Comparison of ENCODE assay signal across 10 cellular contexts in the genomic region with DNA sequence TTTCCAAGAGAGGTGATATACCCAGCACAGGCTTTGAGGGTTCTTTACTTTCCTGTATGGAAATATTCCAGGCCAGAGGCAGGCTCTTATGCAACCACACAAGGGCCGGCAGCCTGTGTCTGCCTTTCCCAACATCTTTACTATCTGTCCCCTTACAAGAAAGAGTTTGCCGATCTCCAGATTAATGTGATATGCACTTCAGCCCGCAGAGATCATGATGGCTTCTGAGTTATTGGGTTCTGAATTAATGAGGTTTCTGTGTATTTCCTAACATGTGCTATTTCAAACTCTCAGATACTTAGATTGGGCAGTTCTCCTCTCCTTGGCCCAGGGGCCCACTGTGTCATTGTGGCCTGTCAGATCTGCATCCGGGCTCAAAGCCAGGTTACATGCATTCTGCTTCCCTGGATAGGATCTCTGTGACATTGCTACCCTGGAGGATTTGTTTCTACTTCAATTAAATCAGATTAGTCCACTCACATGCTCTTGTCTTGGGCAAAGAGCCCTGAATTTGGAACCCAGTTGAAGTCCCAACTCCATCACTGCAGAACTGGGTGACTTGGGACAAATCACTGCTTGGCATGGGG. TPM values are rescaled to one million over a fixed set of nuclear protein-coding genes. Genes with fewer than 3 reads are reported as not detected.
DNase-seq lines count a peak whose midpoint lies in the region; TF ChIP-seq lines count a peak whose summit lies in the region.
"Had no signal": no experiment of that assay in that cellular context is flagged by ENCODE, and none has a peak within 500 bp of the region (broad histone marks: within the 10 kb centered on the region; RNA-seq: fewer than 3 reads in every experiment).

No MANE protein-coding gene starts in this region.

- no peaks in the 10 kb centered on the region for H3K9me3 ChIP-seq in endodermal cell (ENCODE audit: control insufficient read depth, low read length)

- no peak overlapping the region for H3K27ac ChIP-seq in endodermal cell (ENCODE audit: low read depth, low read length)

- H3K4me3 Mint-ChIP-seq in endodermal cell (no peak overlapping the region), mesothelial cell of epicardium (no peak overlapping the region)
- H3K4me3 Mint-ChIP-seq: stimulated activated effector memory CD8-positive, alpha-beta T cell treated with anti-CD3 and anti-CD28 coated beads, Interleukin-12 subunit alpha, Interleukin-12 subunit beta, amount 100 ng/mL, for 72 hours had no signal

- H3K27ac Mint-ChIP-seq in endodermal cell (no peak overlapping the region), mesothelial cell of epicardium (peak overlapping the region; percentile 82)
- H3K27ac Mint-ChIP-seq: stimulated activated effector memory CD8-positive, alpha-beta T cell treated with anti-CD3 and anti-CD28 coated beads, Interleukin-12 subunit alpha, Interleukin-12 subunit beta, amount 100 ng/mL, for 72 hours had no signal

- H3K27me3 Mint-ChIP-seq in endodermal cell (ENCODE audit: insufficient read depth) (no peaks in the 10 kb centered on the region), mesothelial cell of epicardium (ENCODE audit: low read depth) (no peaks in the 10 kb centered on the region)

- DNase-seq in endodermal cell (peak; percentile 24), mesothelial cell of epicardium (ENCODE audit: low spot score in 2 of 2, unreplicated experiment in 2 of 2) (no peak), ureter (ENCODE audit: low spot score) (peak; percentile 65), NCI-H510A treated with DMSO at 0.1 percent for 48 hours (lab: John Stamatoyannopoulos, UW) (no peak), T-helper 9 cell (no peak), GM13977 (ENCODE audit: low spot score) (no peak)
- DNase-seq: activated effector memory CD4-positive, alpha-beta T cell treated with Interleukin-2 at 50 U/mL for 16 hours; H7 had no signal

- no peaks in the 10 kb centered on the region for H3K36me3 ChIP-seq in endodermal cell (ENCODE audit: control insufficient read depth, insufficient read depth, low read length)

- H3K4me1 Mint-ChIP-seq in endodermal cell: no peaks in the 10 kb centered on the region
- H3K4me1 Mint-ChIP-seq in mesothelial cell of epicardium: peaks cover 41% of the 10 kb centered on the region
- H3K4me1 Mint-ChIP-seq: stimulated activated effector memory CD8-positive, alpha-beta T cell treated with anti-CD3 and anti-CD28 coated beads, Interleukin-12 subunit alpha, Interleukin-12 subunit beta, amount 100 ng/mL, for 72 hours had no signal

- no peak overlapping the region for H3K9ac ChIP-seq in endodermal cell (ENCODE audit: extremely low read depth, low read length, poor library complexity, severe bottlenecking)

- H3K36me3 Mint-ChIP-seq in endodermal cell (ENCODE audit: low read depth) (no peaks in the 10 kb centered on the region), mesothelial cell of epicardium (peaks cover 6% of the 10 kb centered on the region)
- H3K36me3 Mint-ChIP-seq: stimulated activated effector memory CD8-positive, alpha-beta T cell treated with anti-CD3 and anti-CD28 coated beads, Interleukin-12 subunit alpha, Interleukin-12 subunit beta, amount 100 ng/mL, for 72 hours had no signal

- no peak overlapping the region for H3K4me3 ChIP-seq in endodermal cell (ENCODE audit: low read length)

- no peaks in the 10 kb centered on the region for H3K27me3 ChIP-seq in endodermal cell (ENCODE audit: control insufficient read depth, insufficient read depth, low read length, poor library complexity, severe bottlenecking)

- H3K4me1 ChIP-seq in endodermal cell (ENCODE audit: control insufficient read depth, insufficient read depth, low read length): no peaks in the 10 kb centered on the region

- H3K9me3 Mint-ChIP-seq in endodermal cell (no peaks in the 10 kb centered on the region), mesothelial cell of epicardium (peaks cover 7% of the 10 kb centered on the region)
- H3K9me3 Mint-ChIP-seq: stimulated activated effector memory CD8-positive, alpha-beta T cell treated with anti-CD3 and anti-CD28 coated beads, Interleukin-12 subunit alpha, Interleukin-12 subunit beta, amount 100 ng/mL, for 72 hours had no signal

- in situ Hi-C loops in GM13977 (cut with MboI; ENCODE audit: low pct_unique_long_range_greater_than_20kb, low sequenced_read_pairs, unreplicated experiment): no loop called here

- WGBS in endodermal cell (ENCODE audit: insufficient coverage in 1 of 2, insufficient read length in 1 of 2), 2 experiments: 86 to 100% methylated on average over 2 to 4 of the region's 4 CpGs

- no peak for TF ChIP-seq CTCF in endodermal cell (conservative IDR thresholded peaks at IDR 0.05)
- TF ChIP-seq CTCF in mesothelial cell of epicardium (IDR thresholded peaks at IDR 0.05; ENCODE audit: unreplicated experiment): no peak
- TF ChIP-seq CTCF in GM13977 (IDR thresholded peaks at IDR 0.05; ENCODE audit: extremely low read depth, insufficient read depth, missing control alignments): no peak

TF ChIP-seq in PFSK-1, 5 proteins besides CTCF, POLR2A, EP300 and RAD21:
- no peak for TF ChIP-seq POLR2AphosphoS5 (IDR thresholded peaks at IDR 0.05; ENCODE audit: low read depth, low read length)
- TF ChIP-seq SIN3A (IDR thresholded peaks at IDR 0.05; ENCODE audit: borderline replicate concordance, insufficient read depth, low read length): 0 out of 2 replicates have a peak, but pooled peaks have one; percentile 57
- TF ChIP-seq FOXP2 (optimal IDR thresholded peaks at IDR 0.05; ENCODE audit: borderline replicate concordance, extremely low read depth, extremely low read length, insufficient read depth): no peak
- TF ChIP-seq TAF1 (IDR thresholded peaks at IDR 0.05; ENCODE audit: borderline replicate concordance, insufficient read depth, low read length): no peak
- TF ChIP-seq, protein P1, sequence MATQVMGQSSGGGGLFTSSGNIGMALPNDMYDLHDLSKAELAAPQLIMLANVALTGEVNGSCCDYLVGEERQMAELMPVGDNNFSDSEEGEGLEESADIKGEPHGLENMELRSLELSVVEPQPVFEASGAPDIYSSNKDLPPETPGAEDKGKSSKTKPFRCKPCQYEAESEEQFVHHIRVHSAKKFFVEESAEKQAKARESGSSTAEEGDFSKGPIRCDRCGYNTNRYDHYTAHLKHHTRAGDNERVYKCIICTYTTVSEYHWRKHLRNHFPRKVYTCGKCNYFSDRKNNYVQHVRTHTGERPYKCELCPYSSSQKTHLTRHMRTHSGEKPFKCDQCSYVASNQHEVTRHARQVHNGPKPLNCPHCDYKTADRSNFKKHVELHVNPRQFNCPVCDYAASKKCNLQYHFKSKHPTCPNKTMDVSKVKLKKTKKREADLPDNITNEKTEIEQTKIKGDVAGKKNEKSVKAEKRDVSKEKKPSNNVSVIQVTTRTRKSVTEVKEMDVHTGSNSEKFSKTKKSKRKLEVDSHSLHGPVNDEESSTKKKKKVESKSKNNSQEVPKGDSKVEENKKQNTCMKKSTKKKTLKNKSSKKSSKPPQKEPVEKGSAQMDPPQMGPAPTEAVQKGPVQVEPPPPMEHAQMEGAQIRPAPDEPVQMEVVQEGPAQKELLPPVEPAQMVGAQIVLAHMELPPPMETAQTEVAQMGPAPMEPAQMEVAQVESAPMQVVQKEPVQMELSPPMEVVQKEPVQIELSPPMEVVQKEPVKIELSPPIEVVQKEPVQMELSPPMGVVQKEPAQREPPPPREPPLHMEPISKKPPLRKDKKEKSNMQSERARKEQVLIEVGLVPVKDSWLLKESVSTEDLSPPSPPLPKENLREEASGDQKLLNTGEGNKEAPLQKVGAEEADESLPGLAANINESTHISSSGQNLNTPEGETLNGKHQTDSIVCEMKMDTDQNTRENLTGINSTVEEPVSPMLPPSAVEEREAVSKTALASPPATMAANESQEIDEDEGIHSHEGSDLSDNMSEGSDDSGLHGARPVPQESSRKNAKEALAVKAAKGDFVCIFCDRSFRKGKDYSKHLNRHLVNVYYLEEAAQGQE (IDR thresholded peaks at IDR 0.05; ENCODE audit: insufficient read depth in 1 of 2, low read depth in 2 of 2, low read length in 2 of 2): no peak
TF ChIP-seq in PFSK-1: peak in this region for 1.

RNA-seq across cellular contexts. Expression of gene TGM2, which starts 56.5 kb away (rescaled TPM):
- 0.72 TPM for polyA plus RNA-seq in PFSK-1 (2012; ENCODE audit: insufficient read length, low read depth)
- total RNA-seq in endodermal cell (under 1 TPM; 0.27 to 0.37 TPM), mesothelial cell of epicardium (32.4 to 35.7 TPM (median 35.3 TPM) in 3 replicates), ureter (143 TPM)
- 3.4 TPM for polyA plus RNA-seq in endodermal cell (2013, experiment 1 of 2)
- polyA plus RNA-seq in endodermal cell (2013, experiment 2 of 2): 2.1 TPM

Comparison
In these comparisons a context has a peak if more than half of its experiments do, and no peak if none do; other contexts are left out.
1. DNase-seq: peak in endodermal cell (single experiment) and ureter (single experiment); none in mesothelial cell of epicardium (0 of 2), NCI-H510A treated with DMSO at 0.1 percent for 48 hours (single experiment), T-helper 9 cell (single experiment) and GM13977 (single experiment).
2. RNA of gene TGM2, which starts 56.5 kb away (total RNA-seq): 143 TPM in ureter (single experiment) and 32.4 to 35.7 TPM in mesothelial cell of epicardium; 0.27 to 0.37 TPM in endodermal cell; every median in the first group is over 10 times any median in the second.